Comparison of ENCODE assay signal across 9 cellular contexts in genomic region chr2:42794271-42795046, GRCh38. TPM values are rescaled to one million over a fixed set of nuclear protein-coding genes. Genes with fewer than 3 reads are reported as not detected.
DNase-seq lines count a peak whose midpoint lies in the region; ATAC-seq and TF ChIP-seq lines count a peak whose summit lies in the region.
"Had no signal": no experiment of that assay in that cellular context is flagged by ENCODE, and none has a peak within 500 bp of the region (broad histone marks: within the 10 kb centered on the region; RNA-seq: fewer than 3 reads in every experiment).

No MANE protein-coding gene starts in this region.

- H3K9ac ChIP-seq in mucosa of rectum (ENCODE audit: low read depth in 1 of 2, low read length in 2 of 2) = no peak overlapping the region

- POLR2A ChIA-PET in CD4-positive, alpha-beta memory T cell (lab: Charles Lee; ENCODE audit: partially characterized antibody) = interaction anchor here (0.6 to 1.3 kb wide), 2 partner anchors 16 to 1164 kb away, joined by 3 read pairs; no protein-coding TSS in a partner anchor

- H3K9me3 Mint-ChIP-seq in GM23338 (no peaks in the 10 kb centered on the region; the same call in 2 of the 3 replicates), chondrocyte (ENCODE audit: low read depth) (no peaks in the 10 kb centered on the region)
- H3K9me3 Mint-ChIP-seq in CD4-positive, alpha-beta memory T cell = peaks cover 0 to 3% (median 0%) of the 10 kb centered on the region in 8 donors

- ATAC-seq in GM23338 (peak; percentile 49), HG02884 (IDR thresholded peaks at IDR 0.05; ENCODE audit: unreplicated experiment) (no peak)

- H3K27me3 Mint-ChIP-seq in GM23338 (ENCODE audit: insufficient read depth, low read depth, poor library complexity) = peaks cover 27% of the 10 kb centered on the region
- no peaks in the 10 kb centered on the region for H3K27me3 Mint-ChIP-seq in chondrocyte (ENCODE audit: low read depth)
- H3K27me3 Mint-ChIP-seq in CD4-positive, alpha-beta memory T cell = peaks cover 46 to 53% of the 10 kb centered on the region in 2 donors

- H3K4me1 Mint-ChIP-seq in GM23338 = peaks cover 32% of the 10 kb centered on the region
- peaks cover 53% of the 10 kb centered on the region for H3K4me1 Mint-ChIP-seq in chondrocyte (ENCODE audit: low read depth)
- peaks cover 12 to 30% (median 20%) of the 10 kb centered on the region in 4 donors for H3K4me1 Mint-ChIP-seq in CD4-positive, alpha-beta memory T cell

- H3K4me1 ChIP-seq in GM23338 (ENCODE audit: insufficient read depth) (peaks cover 17% of the 10 kb centered on the region), mucosa of rectum (ENCODE audit: control insufficient read depth in 2 of 2, insufficient read depth in 2 of 2, low read length in 2 of 2) (peaks cover 10 to 16% of the 10 kb centered on the region in 2 donors)
- H3K4me1 ChIP-seq in CD4-positive, alpha-beta memory T cell (ENCODE audit: insufficient read depth, low read length) = peaks cover 9% of the 10 kb centered on the region

- H3K4me3 Mint-ChIP-seq in GM23338 (peak overlapping the region; percentile 71; the same call in 2 of the 3 replicates), chondrocyte (ENCODE audit: unreplicated experiment) (no peak overlapping the region)
- peak overlapping the region in 2 of 8 donors; percentile 0 to 13 for H3K4me3 Mint-ChIP-seq in CD4-positive, alpha-beta memory T cell

- H3K27me3 ChIP-seq in GM23338 (ENCODE audit: insufficient read depth) (peaks cover 33% of the 10 kb centered on the region), mucosa of rectum (ENCODE audit: control insufficient read depth in 2 of 2, insufficient read depth in 2 of 2, low read length in 2 of 2) (no peaks in the 10 kb centered on the region)
- peaks cover 16% of the 10 kb centered on the region for H3K27me3 ChIP-seq in CD4-positive, alpha-beta memory T cell (ENCODE audit: insufficient read depth, low read length)

- peak overlapping the region; percentile 98 for H3K4me2 ChIP-seq in GM23338

- no peaks in the 10 kb centered on the region for H3K79me2 ChIP-seq in GM23338 (replicated peaks; ENCODE audit: insufficient read depth)

- no peak overlapping the region for H3K4me3 ChIP-seq in AG09309 (ENCODE audit: control insufficient read depth, low read depth, low read length)
- peak overlapping the region; percentile 89; the same call in 1 of the 2 replicates for H3K4me3 ChIP-seq in GM23338
- H3K4me3 ChIP-seq in mucosa of rectum (ENCODE audit: low read length in 2 of 2) = no peak overlapping the region
- no peak overlapping the region for H3K4me3 ChIP-seq in CD4-positive, alpha-beta memory T cell (ENCODE audit: low read length in 2 of 2)

- TF ChIP-seq CTCF in AG09309 (IDR thresholded peaks at IDR 0.05; ENCODE audit: control insufficient read depth, insufficient read depth, low read depth, low read length, missing control alignments) = peak; percentile 19
- TF ChIP-seq CTCF in GM23338 (conservative IDR thresholded peaks at IDR 0.05; ENCODE audit: low read depth in 2 of 2) = peak; percentile 58 to 65
- TF ChIP-seq CTCF in chondrocyte (IDR thresholded peaks at IDR 0.05) = peak; percentile 47

- H3K9me2 ChIP-seq in GM23338 (ENCODE audit: insufficient read depth) = 0 out of 2 replicates have a peak, but pooled peaks cover 3% of the 10 kb centered on the region

- H4K20me1 ChIP-seq in GM23338 (replicated peaks; ENCODE audit: insufficient read depth) = no peaks in the 10 kb centered on the region

- H3K27ac Mint-ChIP-seq in GM23338 = no peak overlapping the region
- peak overlapping the region; percentile 97 for H3K27ac Mint-ChIP-seq in chondrocyte (ENCODE audit: unreplicated experiment)
- H3K27ac Mint-ChIP-seq in CD4-positive, alpha-beta memory T cell = no peak overlapping the region

- no peak overlapping the region for H2AFZ ChIP-seq in GM23338

- intact Hi-C loops in CD4-positive, alpha-beta memory T cell (cut with micrococcal nuclease) = no loop called here

- no peak for DNase-seq in AG09309 (ENCODE audit: low read depth)
- peak; percentile 80 for DNase-seq in GM23338 (ENCODE audit: low spot score)
- no peak for DNase-seq in chondrocyte (ENCODE audit: low spot score)
- no peak for DNase-seq in NCI-H2081 (lab: John Stamatoyannopoulos, UW)
- no peak for DNase-seq in CD4-positive, alpha-beta memory T cell
- no peak for DNase-seq in activated T-cell treated with anti-CD3 and anti-CD28 coated beads for 4 hours

- peaks cover 13% of the 10 kb centered on the region for H3F3A ChIP-seq in GM23338 (replicated peaks; ENCODE audit: low read depth)

- CTCF ChIA-PET in CD4-positive, alpha-beta memory T cell (lab: Charles Lee; ENCODE audit: partially characterized antibody) = no interaction called here

- H3K36me3 ChIP-seq in GM23338 (ENCODE audit: insufficient read depth) (no peaks in the 10 kb centered on the region), mucosa of rectum (ENCODE audit: control insufficient read depth in 2 of 2, insufficient read depth in 2 of 2, low read length in 2 of 2) (no peaks in the 10 kb centered on the region)
- no peaks in the 10 kb centered on the region for H3K36me3 ChIP-seq in CD4-positive, alpha-beta memory T cell (ENCODE audit: insufficient read depth, low read length)

- H3K36me3 Mint-ChIP-seq in GM23338 (ENCODE audit: low read depth) (no peaks in the 10 kb centered on the region; the same call in 1 of the 3 replicates), chondrocyte (ENCODE audit: low read depth) (no peaks in the 10 kb centered on the region)
- peaks cover 0 to 5% of the 10 kb centered on the region in 2 donors for H3K36me3 Mint-ChIP-seq in CD4-positive, alpha-beta memory T cell

- no peaks in the 10 kb centered on the region for H3K9me3 ChIP-seq in mucosa of rectum (ENCODE audit: control insufficient read depth in 2 of 2, low read length in 2 of 2)
- H3K9me3 ChIP-seq in CD4-positive, alpha-beta memory T cell (ENCODE audit: control insufficient read depth in 1 of 2, low read length in 2 of 2) = no peaks in the 10 kb centered on the region

- H3K27ac ChIP-seq in GM23338 (ENCODE audit: low read depth) = no peak overlapping the region
- peak overlapping the region; percentile 8 to 25 for H3K27ac ChIP-seq in mucosa of rectum (ENCODE audit: low read depth in 2 of 2, low read length in 2 of 2)
- no peak overlapping the region for H3K27ac ChIP-seq in CD4-positive, alpha-beta memory T cell (ENCODE audit: low read depth, low read length)
- H3K27ac ChIP-seq: HL-60 had no signal

TF ChIP-seq in GM23338, 12 proteins besides CTCF, POLR2A, EP300 and RAD21 (continues in another document):
- TF ChIP-seq EZH2 (IDR thresholded peaks at IDR 0.05; ENCODE audit: low read depth, unreplicated experiment) = no peak

RNA-seq across cellular contexts. Expression of gene HAAO, which starts 2.1 kb away (rescaled TPM):
- 0.97 and 2.6 TPM in 2 replicates for total RNA-seq in GM23338 (2014; rRNA removed; shearing (Covaris generic))
- 2.4 and 3.2 TPM in 2 replicates for polyA plus RNA-seq in GM23338 (2016; fragmentation: Nextera tagmentation; extraction: Ambion mirVana)
- 1.6 to 8.5 TPM (median 8.2 TPM) in 3 replicates for total RNA-seq in chondrocyte
- under 1 TPM in 1 of 2 experiments, not detected in 1; 0.44 TPM for total RNA-seq in CD4-positive, alpha-beta memory T cell
- under 1 TPM in 1 of 2 donors, not detected in 1; 0.21 TPM for polyA plus RNA-seq in CD4-positive, alpha-beta memory T cell

RNA-seq across cellular contexts. Expression of gene OXER1, which starts 30.5 kb away (rescaled TPM):
- 0.31 and 0.69 TPM in 2 replicates for total RNA-seq in GM23338 (2014; rRNA removed; shearing (Covaris generic))
- polyA plus RNA-seq in GM23338 (2016; fragmentation: Nextera tagmentation; extraction: Ambion mirVana) = 1.2 and 1.5 TPM in 2 replicates
- total RNA-seq in chondrocyte = 0.31 to 1.8 TPM (median 1.7 TPM) in 3 replicates
- not detected for total RNA-seq in CD4-positive, alpha-beta memory T cell
- polyA plus RNA-seq in CD4-positive, alpha-beta memory T cell = not detected

Comparison
In these comparisons a context has a peak if more than half of its experiments do, and no peak if none do; other contexts are left out.
1. H3K27ac ChIP-seq: peak in mucosa of rectum (2 of 2); none in GM23338 (single experiment) and CD4-positive, alpha-beta memory T cell (single experiment).
2. Peak in every context shown above with its lines, with median percentiles within 50 percentile points of each other: CTCF ChIP-seq.